ENCODE assay signal across 8 cellular contexts in the genomic region with DNA sequence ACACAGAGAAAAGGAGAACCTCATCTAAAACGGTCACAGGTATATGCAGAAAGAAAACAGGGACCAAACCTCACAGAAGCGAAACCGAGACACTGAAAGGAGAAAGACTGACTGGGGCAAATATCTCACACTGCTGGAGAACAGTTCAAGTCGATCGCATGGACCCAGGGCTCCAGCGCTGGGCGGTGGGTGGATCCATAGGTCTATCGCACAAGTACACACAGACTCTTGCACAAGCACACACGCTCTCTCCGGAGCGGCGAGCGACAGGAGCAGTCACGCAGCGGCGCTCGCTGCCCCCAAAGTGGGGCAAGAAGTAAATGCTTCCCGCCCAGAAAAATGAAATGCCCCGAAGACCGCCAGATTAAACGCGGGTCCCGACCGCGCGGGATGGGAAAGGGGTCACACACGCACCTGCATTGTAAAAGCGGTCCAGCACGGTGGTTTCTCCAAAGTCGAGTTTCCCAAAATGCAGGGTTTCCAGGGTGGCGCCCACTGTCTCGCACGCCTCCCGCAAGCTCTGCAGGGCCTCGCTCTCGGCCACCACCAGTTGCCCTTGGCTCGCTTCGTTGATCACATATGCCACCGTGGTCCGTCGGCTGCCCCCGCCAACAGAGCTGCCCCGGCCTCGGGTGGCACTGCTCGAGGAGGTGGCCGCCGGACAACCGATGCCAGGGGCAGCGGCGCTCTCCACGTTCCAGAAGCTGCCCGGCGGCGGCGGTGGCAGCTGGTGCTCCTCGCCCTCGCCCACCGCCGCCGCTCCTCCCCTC. TPM values are rescaled to one million over a fixed set of nuclear protein-coding genes. Genes with fewer than 3 reads are reported as not detected.
DNase-seq lines count a peak whose midpoint lies in the region; FAIRE-seq and TF ChIP-seq lines count a peak whose summit lies in the region.

No MANE protein-coding gene starts in this region.

- peak; percentile 93 for FAIRE-seq in GM12892 (lab: Jason Lieb, UNC)

- no peak for DNase-seq in GM12892 (ENCODE audit: insufficient read length)
- peak; percentile 45 for DNase-seq in MV-4-11 (lab: John Stamatoyannopoulos, UW)
- DNase-seq in cardiac fibroblast (ENCODE audit: low read depth in 2 of 2), result peak; percentile 64 to 65
- DNase-seq in kidney tubule cell (ENCODE audit: low spot score), result peak; percentile 46
- peak in 3 of 4 experiments; percentile 18 to 30 (median 25) for DNase-seq in stimulated activated CD4-positive, alpha-beta T cell treated with anti-CD3 and anti-CD28 coated beads, Interleukin-1b, Interleukin-23, amount 100 ng/mL, for 24 hours (ENCODE audit: low read depth in 4 of 4, low spot score in 1 of 4)
- DNase-seq in middle frontal gyrus (ENCODE audit: extremely low spot score, low spot score), result no peak

- CTCF ChIA-PET in HEK293 (lab: Yijun Ruan, JAX), result interaction anchor here (0.6 to 7.3 kb wide), 65 partner anchors 7 to 1401 kb away, joined by 3 to 366 read pairs (median 6); a partner anchor contains a TSS

- peak overlapping the region; percentile 54 for H3K4me3 ChIP-seq in HEK293 (ENCODE audit: low read depth, low read length)
- peak overlapping the region; percentile 79 to 90 for H3K4me3 ChIP-seq in cardiac fibroblast (replicated peaks in 1 of 2; ENCODE audit: low read depth in 2 of 2, low read length in 2 of 2)

- peak; percentile 83 for TF ChIP-seq POLR2A in GM12892 (IDR thresholded peaks at IDR 0.05; ENCODE audit: low read depth, low read length)

- POLR2A ChIA-PET in HEK293 (lab: Yijun Ruan, JAX), result interaction anchor here (0.8 to 3.0 kb wide), 10 partner anchors 10 to 502 kb away, joined by 3 to 85 read pairs (median 8); a partner anchor contains a TSS

- TF ChIP-seq CTCF in HEK293 (tag by site-specific recombination; IDR thresholded peaks at IDR 0.05) (peak; percentile 70), VCaP (conservative IDR thresholded peaks at IDR 0.05) (no peak), cardiac fibroblast (IDR thresholded peaks at IDR 0.05; ENCODE audit: low read depth, low read length) (no peak)

- H3K27ac ChIP-seq in HEK293 (ENCODE audit: extremely low read depth, low read depth, low read length), result peak overlapping the region; percentile 89; the same call in 1 of the 2 replicates
- H3K27ac ChIP-seq in VCaP, result peak overlapping the region; percentile 98

- no peaks in the 10 kb centered on the region for H3K9me3 ChIP-seq in HEK293 (ENCODE audit: control insufficient read depth, insufficient read depth, low read depth, low read length)

- H3K36me3 ChIP-seq in HEK293 (ENCODE audit: control insufficient read depth in 2 of 2, insufficient read depth in 1 of 2, low read length in 2 of 2), result no peaks in the 10 kb centered on the region

- peaks cover 16% of the 10 kb centered on the region for H3K4me1 ChIP-seq in HEK293 (ENCODE audit: control insufficient read depth, insufficient read depth, low read length)

TF ChIP-seq in HEK293, 187 proteins besides CTCF, POLR2A, EP300 and RAD21 (continues in another document):
- TF ChIP-seq ZNF292 (tag by site-specific recombination; IDR thresholded peaks at IDR 0.05; ENCODE audit: borderline replicate concordance, low read depth) (no peak), GLIS2 (tag by site-specific recombination; IDR thresholded peaks at IDR 0.05) (peak; percentile 91), ZNF76 (tag by site-specific recombination; IDR thresholded peaks at IDR 0.05; ENCODE audit: borderline replicate concordance, low read depth) (peak; percentile 47; the same call in 1 of the 2 replicates), MYNN (tag by site-specific recombination; IDR thresholded peaks at IDR 0.05; ENCODE audit: borderline replicate concordance) (no peak), ZNF223 (tag by site-specific recombination; IDR thresholded peaks at IDR 0.05) (no peak), SP2 (tag by site-specific recombination; IDR thresholded peaks at IDR 0.05) (peak; percentile 23), ZNF24 (tag by site-specific recombination; IDR thresholded peaks at IDR 0.05) (0 out of 2 replicates have a peak, but pooled peaks have one; percentile 25), ZNF843 (tag by site-specific recombination; IDR thresholded peaks at IDR 0.05) (no peak), ZBTB8A (tag by site-specific recombination; IDR thresholded peaks at IDR 0.05) (peak; percentile 63), ZNF747 (tag by site-specific recombination; IDR thresholded peaks at IDR 0.05) (no peak), HOXA7 (CRISPR knock-in tag; IDR thresholded peaks at IDR 0.05; ENCODE audit: borderline replicate concordance) (0 out of 2 replicates have a peak, but pooled peaks have one; percentile 26), ZFHX2 (tag by site-specific recombination; conservative IDR thresholded peaks at IDR 0.05) (peak; percentile 38; the same call in 1 of the 2 replicates), ZNF561 (tag by site-specific recombination; IDR thresholded peaks at IDR 0.05; ENCODE audit: borderline replicate concordance) (peak; percentile 55; the same call in 1 of the 2 replicates), KLF9 (tag by site-specific recombination; IDR thresholded peaks at IDR 0.05; ENCODE audit: low read depth) (peak; percentile 29), GLIS1 (tag by site-specific recombination; IDR thresholded peaks at IDR 0.05) (no peak), ZNF366 (tag by site-specific recombination; conservative IDR thresholded peaks at IDR 0.05) (0 out of 2 replicates have a peak, but pooled peaks have one; percentile 33), ZNF391 (tag by site-specific recombination; IDR thresholded peaks at IDR 0.05; ENCODE audit: borderline replicate concordance, low read depth) (no peak; the same call in 1 of the 2 replicates), ZNF530 (tag by site-specific recombination; IDR thresholded peaks at IDR 0.05; ENCODE audit: low read depth) (no peak), ZEB2 (tag by site-specific recombination; IDR thresholded peaks at IDR 0.05) (peak; percentile 68), RBAK (tag by site-specific recombination; IDR thresholded peaks at IDR 0.05) (no peak), ZBTB20 (tag by site-specific recombination; IDR thresholded peaks at IDR 0.05) (peak; percentile 69; the same call in 1 of the 2 replicates), GFI1B (tag by site-specific recombination; IDR thresholded peaks at IDR 0.05) (0 out of 2 replicates have a peak, but pooled peaks have one; percentile 4), PRDM1 (tag by site-specific recombination; IDR thresholded peaks at IDR 0.05) (peak; percentile 87)
- TF ChIP-seq, protein P1, sequence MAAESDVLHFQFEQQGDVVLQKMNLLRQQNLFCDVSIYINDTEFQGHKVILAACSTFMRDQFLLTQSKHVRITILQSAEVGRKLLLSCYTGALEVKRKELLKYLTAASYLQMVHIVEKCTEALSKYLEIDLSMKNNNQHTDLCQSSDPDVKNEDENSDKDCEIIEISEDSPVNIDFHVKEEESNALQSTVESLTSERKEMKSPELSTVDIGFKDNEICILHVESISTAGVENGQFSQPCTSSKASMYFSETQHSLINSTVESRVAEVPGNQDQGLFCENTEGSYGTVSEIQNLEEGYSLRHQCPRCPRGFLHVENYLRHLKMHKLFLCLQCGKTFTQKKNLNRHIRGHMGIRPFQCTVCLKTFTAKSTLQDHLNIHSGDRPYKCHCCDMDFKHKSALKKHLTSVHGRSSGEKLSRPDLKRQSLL (tag by site-specific recombination; IDR thresholded peaks at IDR 0.05), result peak; percentile 91
- TF ChIP-seq, protein P2, sequence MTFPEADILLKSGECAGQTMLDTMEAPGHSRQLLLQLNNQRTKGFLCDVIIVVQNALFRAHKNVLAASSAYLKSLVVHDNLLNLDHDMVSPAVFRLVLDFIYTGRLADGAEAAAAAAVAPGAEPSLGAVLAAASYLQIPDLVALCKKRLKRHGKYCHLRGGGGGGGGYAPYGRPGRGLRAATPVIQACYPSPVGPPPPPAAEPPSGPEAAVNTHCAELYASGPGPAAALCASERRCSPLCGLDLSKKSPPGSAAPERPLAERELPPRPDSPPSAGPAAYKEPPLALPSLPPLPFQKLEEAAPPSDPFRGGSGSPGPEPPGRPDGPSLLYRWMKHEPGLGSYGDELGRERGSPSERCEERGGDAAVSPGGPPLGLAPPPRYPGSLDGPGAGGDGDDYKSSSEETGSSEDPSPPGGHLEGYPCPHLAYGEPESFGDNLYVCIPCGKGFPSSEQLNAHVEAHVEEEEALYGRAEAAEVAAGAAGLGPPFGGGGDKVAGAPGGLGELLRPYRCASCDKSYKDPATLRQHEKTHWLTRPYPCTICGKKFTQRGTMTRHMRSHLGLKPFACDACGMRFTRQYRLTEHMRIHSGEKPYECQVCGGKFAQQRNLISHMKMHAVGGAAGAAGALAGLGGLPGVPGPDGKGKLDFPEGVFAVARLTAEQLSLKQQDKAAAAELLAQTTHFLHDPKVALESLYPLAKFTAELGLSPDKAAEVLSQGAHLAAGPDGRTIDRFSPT (tag by site-specific recombination; IDR thresholded peaks at IDR 0.05), result peak; percentile 96
- TF ChIP-seq, protein P3, sequence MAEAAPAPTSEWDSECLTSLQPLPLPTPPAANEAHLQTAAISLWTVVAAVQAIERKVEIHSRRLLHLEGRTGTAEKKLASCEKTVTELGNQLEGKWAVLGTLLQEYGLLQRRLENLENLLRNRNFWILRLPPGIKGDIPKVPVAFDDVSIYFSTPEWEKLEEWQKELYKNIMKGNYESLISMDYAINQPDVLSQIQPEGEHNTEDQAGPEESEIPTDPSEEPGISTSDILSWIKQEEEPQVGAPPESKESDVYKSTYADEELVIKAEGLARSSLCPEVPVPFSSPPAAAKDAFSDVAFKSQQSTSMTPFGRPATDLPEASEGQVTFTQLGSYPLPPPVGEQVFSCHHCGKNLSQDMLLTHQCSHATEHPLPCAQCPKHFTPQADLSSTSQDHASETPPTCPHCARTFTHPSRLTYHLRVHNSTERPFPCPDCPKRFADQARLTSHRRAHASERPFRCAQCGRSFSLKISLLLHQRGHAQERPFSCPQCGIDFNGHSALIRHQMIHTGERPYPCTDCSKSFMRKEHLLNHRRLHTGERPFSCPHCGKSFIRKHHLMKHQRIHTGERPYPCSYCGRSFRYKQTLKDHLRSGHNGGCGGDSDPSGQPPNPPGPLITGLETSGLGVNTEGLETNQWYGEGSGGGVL (tag by site-specific recombination; IDR thresholded peaks at IDR 0.05), result no peak

RNA-seq across cellular contexts. Expression of a gene that starts 0.8 kb away (rescaled TPM):
- 13.4 TPM for polyA plus RNA-seq in GM12892 (2012; ENCODE audit: missing spikeins)

RNA-seq across cellular contexts. Expression of a gene that starts 30.9 kb away (rescaled TPM):
- 8.1 TPM for polyA plus RNA-seq in GM12892 (2012; ENCODE audit: missing spikeins)

Comparison
In these comparisons a context has a peak if more than half of its experiments do, and no peak if none do; other contexts are left out.
1. DNase-seq: peak in MV-4-11 (single experiment), cardiac fibroblast (2 of 2), kidney tubule cell (single experiment) and stimulated activated CD4-positive, alpha-beta T cell treated with anti-CD3 and anti-CD28 coated beads, Interleukin-1b, Interleukin-23, amount 100 ng/mL, for 24 hours (3 of 4); none in GM12892 (single experiment) and middle frontal gyrus (single experiment).